ENCODE assay signal across 15 cellular contexts in the genomic region with DNA sequence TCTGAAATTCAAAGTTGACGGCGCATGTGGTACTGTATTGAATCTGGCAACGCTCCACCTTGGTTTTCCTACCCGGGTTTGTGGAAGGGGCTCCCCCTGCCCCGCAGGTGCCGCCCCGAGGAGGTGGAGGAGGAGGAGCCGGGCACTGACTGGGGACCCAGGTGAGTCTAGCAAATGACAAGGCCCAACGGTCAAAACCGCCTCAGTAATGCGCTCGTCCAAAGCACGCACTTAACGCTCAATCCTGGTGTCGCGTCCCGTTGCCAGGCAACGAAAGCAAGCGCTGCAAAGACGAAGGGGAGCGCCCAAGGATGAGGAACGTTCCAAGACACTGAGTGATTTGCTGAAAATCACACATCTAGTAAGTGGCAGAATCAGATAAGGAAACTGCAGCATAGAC. TPM values are rescaled to one million over a fixed set of nuclear protein-coding genes. Genes with fewer than 3 reads are reported as not detected.
"Had no signal": no experiment of that assay in that cellular context is flagged by ENCODE, and none has a peak within 500 bp of the region (broad histone marks: within the 10 kb centered on the region; RNA-seq: fewer than 3 reads in every experiment).

No MANE protein-coding gene starts in this region.

- H3K4me3 Mint-ChIP-seq: activated naive CD4-positive, alpha-beta T cell treated with anti-CD3 and anti-CD28 coated beads for 36 hours; naive thymus-derived CD4-positive, alpha-beta T cell; stimulated activated naive B cell treated with anti-CD40 and anti-IgM and Interleukin-4, amounts not matched to agents 10 μg/mL and 1 μg/mL and 100 μg/mL, for 72 hours had no signal

- H3K27ac Mint-ChIP-seq: activated naive CD4-positive, alpha-beta T cell treated with anti-CD3 and anti-CD28 coated beads for 36 hours; activated T-helper 2 cell treated with anti-CD3 and anti-CD28 coated beads, Interferon-gamma antibody, Interleukin-2, Interleukin-4, amounts not matched to agents 10 μg/mL and 5 μg/mL and 100 μg/mL, durations not matched to agents 14 hours and 24 hours and 36 hours; naive thymus-derived CD4-positive, alpha-beta T cell; stimulated activated naive B cell treated with anti-CD40 and anti-IgM and Interleukin-4, amounts not matched to agents 10 μg/mL and 1 μg/mL and 100 μg/mL, for 72 hours had no signal

- H3K4me1 Mint-ChIP-seq: naive thymus-derived CD4-positive, alpha-beta T cell had no signal

- ATAC-seq: mucosa of descending colon; naive thymus-derived CD4-positive, alpha-beta T cell; stimulated activated naive B cell treated with anti-CD40 and anti-IgM and Interleukin-4, amounts not matched to agents 10 μg/mL and 1 μg/mL and 100 μg/mL, for 72 hours had no signal

- DNase-seq: activated CD4-positive, alpha-beta T cell treated with anti-CD3 and anti-CD28 coated beads for 1 hour; activated CD4-positive, alpha-beta T cell treated with anti-CD3 and anti-CD28 coated beads, Interleukin-2, amount 50 U/mL, for 4 hours; activated naive CD4-positive, alpha-beta T cell treated with anti-CD3 and anti-CD28 coated beads for 36 hours; cerebellar nuclear complex; effector memory CD4-positive, alpha-beta T cell; kidney; left ventricle myocardium inferior; mucosa of descending colon; naive thymus-derived CD4-positive, alpha-beta T cell; posterior cingulate gyrus; stimulated activated CD4-positive, alpha-beta T cell treated with anti-CD3 and anti-CD28 coated beads, Interleukin-4, amount 100 ng/mL, for 1 hour; stimulated activated naive B cell treated with anti-CD40 and anti-IgM and Interleukin-4, amounts not matched to agents 10 μg/mL and 1 μg/mL and 100 μg/mL, for 72 hours; T1000 had no signal

RNA-seq across cellular contexts. Expression of gene CLEC4E, which starts 24.0 kb away (rescaled TPM):
- total RNA-seq: activated naive CD4-positive, alpha-beta T cell treated with anti-CD3 and anti-CD28 coated beads for 36 hours; activated T-helper 2 cell treated with anti-CD3 and anti-CD28 coated beads, Interferon-gamma antibody, Interleukin-2, Interleukin-4, amounts not matched to agents 10 μg/mL and 5 μg/mL and 100 μg/mL, durations not matched to agents 14 hours and 24 hours and 36 hours; ascending aorta had no signal

RNA-seq across cellular contexts. Expression of gene AICDA, which starts 48.0 kb away (rescaled TPM):
- total RNA-seq: activated naive CD4-positive, alpha-beta T cell treated with anti-CD3 and anti-CD28 coated beads for 36 hours; activated T-helper 2 cell treated with anti-CD3 and anti-CD28 coated beads, Interferon-gamma antibody, Interleukin-2, Interleukin-4, amounts not matched to agents 10 μg/mL and 5 μg/mL and 100 μg/mL, durations not matched to agents 14 hours and 24 hours and 36 hours; ascending aorta; kidney; left ventricle myocardium inferior; mucosa of descending colon; naive thymus-derived CD4-positive, alpha-beta T cell had no signal

RNA-seq across cellular contexts. Expression of gene CLEC4D, which starts 51.4 kb away (rescaled TPM):
- total RNA-seq: activated naive CD4-positive, alpha-beta T cell treated with anti-CD3 and anti-CD28 coated beads for 36 hours; activated T-helper 2 cell treated with anti-CD3 and anti-CD28 coated beads, Interferon-gamma antibody, Interleukin-2, Interleukin-4, amounts not matched to agents 10 μg/mL and 5 μg/mL and 100 μg/mL, durations not matched to agents 14 hours and 24 hours and 36 hours; ascending aorta; left ventricle myocardium inferior had no signal
